ENCODE assay signal across 19 cellular contexts in genomic region chr3:127034195-127034989, GRCh38. TPM values are rescaled to one million over a fixed set of nuclear protein-coding genes. Genes with fewer than 3 reads are reported as not detected.
DNase-seq lines count a peak whose midpoint lies in the region; ATAC-seq and TF ChIP-seq lines count a peak whose summit lies in the region.
"Had no signal": no experiment of that assay in that cellular context is flagged by ENCODE, and none has a peak within 500 bp of the region (broad histone marks: within the 10 kb centered on the region; RNA-seq: fewer than 3 reads in every experiment).

No MANE protein-coding gene starts in this region.

- TF ChIP-seq CTCF in RWPE2 (IDR thresholded peaks at IDR 0.05; ENCODE audit: poor library complexity, severe bottlenecking) (no peak), endodermal cell (conservative IDR thresholded peaks at IDR 0.05) (no peak), spleen (IDR thresholded peaks at IDR 0.05 in 8 of 11, conservative IDR thresholded peaks at IDR 0.05 in 3 of 11) (no peak)

- H3K36me3 ChIP-seq in RWPE2 (ENCODE audit: low read depth), result peaks cover 11% of the 10 kb centered on the region; the same call in 1 of the 2 replicates
- H3K36me3 ChIP-seq in endodermal cell (ENCODE audit: control insufficient read depth, insufficient read depth, low read length), result peaks cover 34% of the 10 kb centered on the region
- H3K36me3 ChIP-seq in mucosa of stomach (ENCODE audit: control insufficient read depth, insufficient read depth, low read length), result peaks cover 6% of the 10 kb centered on the region
- peaks cover 4 to 55% (median 46%) of the 10 kb centered on the region in 6 donors for H3K36me3 ChIP-seq in spleen

- intact Hi-C loops in spleen (cut with DNase I; ENCODE audit: low total_unique reads), result no loop called here

- H3K4me3 ChIP-seq in RWPE2 (ENCODE audit: severe bottlenecking) (no peak overlapping the region), endodermal cell (ENCODE audit: low read length) (no peak overlapping the region), mucosa of stomach (ENCODE audit: low read length) (no peak overlapping the region), spleen (no peak overlapping the region)
- H3K4me3 ChIP-seq: HAP-1 had no signal

- no peaks in the 10 kb centered on the region for H3K4me1 Mint-ChIP-seq in endodermal cell
- H3K4me1 Mint-ChIP-seq: activated CD4-positive, alpha-beta T cell treated with anti-CD3 and anti-CD28 coated beads, Interleukin-2, amount 10 ng/mL, durations not matched to agents 24 days and 14 days had no signal

- H3K9ac ChIP-seq in endodermal cell (ENCODE audit: extremely low read depth, low read length, poor library complexity, severe bottlenecking) (no peak overlapping the region), mucosa of stomach (ENCODE audit: low read length) (peak overlapping the region; percentile 43)

- 93 to 100% methylated on average over 6 to 30 of the region's 30 CpGs for WGBS in endodermal cell (ENCODE audit: insufficient coverage in 1 of 2, insufficient read length in 1 of 2), 2 experiments
- WGBS in spleen, 5 donors, result 91 to 94% (median 93%) methylated on average over 27 to 30 of the region's 30 CpGs

- no peak overlapping the region for H3K4me3 Mint-ChIP-seq in endodermal cell
- H3K4me3 Mint-ChIP-seq: activated CD4-positive, alpha-beta T cell treated with anti-CD3 and anti-CD28 coated beads, Interleukin-2, amount 10 ng/mL, durations not matched to agents 24 days and 14 days; activated T-cell treated with anti-CD3 and anti-CD28 coated beads, Interleukin-2, amount 50 U/mL, for 24 hours had no signal

- H3K27me3 Mint-ChIP-seq in endodermal cell (ENCODE audit: insufficient read depth), result no peaks in the 10 kb centered on the region
- H3K27me3 Mint-ChIP-seq: activated CD4-positive, alpha-beta T cell treated with anti-CD3 and anti-CD28 coated beads, Interleukin-2, amount 10 ng/mL, durations not matched to agents 24 days and 14 days; activated T-cell treated with anti-CD3 and anti-CD28 coated beads, Interleukin-2, amount 50 U/mL, for 24 hours had no signal

- H3K9me3 Mint-ChIP-seq in endodermal cell, result no peaks in the 10 kb centered on the region
- H3K9me3 Mint-ChIP-seq: activated CD4-positive, alpha-beta T cell treated with anti-CD3 and anti-CD28 coated beads, Interleukin-2, amount 10 ng/mL, durations not matched to agents 24 days and 14 days; activated T-cell treated with anti-CD3 and anti-CD28 coated beads, Interleukin-2, amount 50 U/mL, for 24 hours had no signal

- peaks cover 11% of the 10 kb centered on the region for H3K4me1 ChIP-seq in RWPE2 (ENCODE audit: insufficient read depth, poor library complexity, severe bottlenecking)
- no peaks in the 10 kb centered on the region for H3K4me1 ChIP-seq in endodermal cell (ENCODE audit: control insufficient read depth, insufficient read depth, low read length)
- H3K4me1 ChIP-seq in mucosa of stomach (ENCODE audit: control insufficient read depth, insufficient read depth, low read length), result peaks cover 33% of the 10 kb centered on the region
- H3K4me1 ChIP-seq in spleen, result peaks cover 0 to 21% (median 4%) of the 10 kb centered on the region in 6 donors
- H3K4me1 ChIP-seq: HAP-1 had no signal

- H3K9me3 ChIP-seq in RWPE2 (ENCODE audit: severe bottlenecking) (no peaks in the 10 kb centered on the region), endodermal cell (ENCODE audit: control insufficient read depth, low read length) (no peaks in the 10 kb centered on the region), mucosa of stomach (ENCODE audit: control insufficient read depth, low read length) (no peaks in the 10 kb centered on the region), spleen (no peaks in the 10 kb centered on the region)
- H3K9me3 ChIP-seq: HAP-1 had no signal

- ATAC-seq in RWPE2 (ENCODE audit: low read depth), result no peak
- ATAC-seq in HG02852 (IDR thresholded peaks at IDR 0.05; ENCODE audit: unreplicated experiment), result no peak
- ATAC-seq: SK-N-SH treated with all-trans-retinoic acid at 6 μM for 48 hours had no signal

- DNase-seq in RWPE2 (ENCODE audit: low spot score) (no peak), endodermal cell (no peak), spleen (peak; percentile 73), NCI-H1930 (lab: John Stamatoyannopoulos, UW) (no peak), NCI-H774 (lab: John Stamatoyannopoulos, UW) (no peak)
- DNase-seq: activated CD4-positive, alpha-beta T cell treated with anti-CD3 and anti-CD28 coated beads, Interleukin-2, amount 10 ng/mL, durations not matched to agents 24 days and 14 days; activated gamma-delta T cell; activated T-cell treated with anti-CD3 and anti-CD28 coated beads, Interleukin-2, amount 50 U/mL, for 24 hours; cerebellar nuclear complex; DND-41; NCI-H1436; NCI-H446; RPMI8226; small intestine; substantia nigra had no signal

- H3K27ac ChIP-seq in RWPE2 (ENCODE audit: poor library complexity, severe bottlenecking) (peak overlapping the region; percentile 48), endodermal cell (ENCODE audit: low read depth, low read length) (peak overlapping the region; percentile 2), spleen (peak overlapping the region in 5 of 8 donors; percentile 19 to 62 (median 58))

- H3K36me3 Mint-ChIP-seq in endodermal cell (ENCODE audit: low read depth), result peaks cover 16% of the 10 kb centered on the region

- H3K27ac Mint-ChIP-seq in endodermal cell, result no peak overlapping the region
- H3K27ac Mint-ChIP-seq: activated CD4-positive, alpha-beta T cell treated with anti-CD3 and anti-CD28 coated beads, Interleukin-2, amount 10 ng/mL, durations not matched to agents 24 days and 14 days; activated T-cell treated with anti-CD3 and anti-CD28 coated beads, Interleukin-2, amount 50 U/mL, for 24 hours had no signal

- TF ChIP-seq POLR2A in spleen (IDR thresholded peaks at IDR 0.05), result no peak

- H3K27me3 ChIP-seq in RWPE2 (ENCODE audit: insufficient read depth, poor library complexity, severe bottlenecking), result no peaks in the 10 kb centered on the region
- H3K27me3 ChIP-seq in endodermal cell (ENCODE audit: control insufficient read depth, insufficient read depth, low read length, poor library complexity, severe bottlenecking), result no peaks in the 10 kb centered on the region
- H3K27me3 ChIP-seq in mucosa of stomach (ENCODE audit: control insufficient read depth, insufficient read depth, low read length), result no peaks in the 10 kb centered on the region
- no peaks in the 10 kb centered on the region for H3K27me3 ChIP-seq in spleen (replicated peaks in 1 of 7)

RNA-seq across cellular contexts. Expression of gene PLXNA1, which starts 51.5 kb away (rescaled TPM):
- total RNA-seq in endodermal cell (10 to 100 TPM; 66.3 to 79.4 TPM), spleen (10 to 100 TPM; 27.8 to 47.6 (median 41.4) TPM)
- 64.5 TPM for polyA plus RNA-seq in endodermal cell (2013, experiment 1 of 2)
- polyA plus RNA-seq in endodermal cell (2013, experiment 2 of 2), result 61.1 TPM
- polyA plus RNA-seq in spleen, result 10 to 100 TPM in 1 of 3 donors, 1 to 10 TPM in 2; 3.7 to 11.9 (median 3.8) TPM

Comparison
In these comparisons a context has a peak if more than half of its experiments do, and no peak if none do; other contexts are left out.
1. H3K27ac ChIP-seq: peak in every context shown above with its lines; median percentile 58 in spleen; 48 in RWPE2; 2 in endodermal cell.